9 cellular contexts compared by ENCODE assay signal in genomic region chr17:35795871-35796265, GRCh38. TPM values are rescaled to one million over a fixed set of nuclear protein-coding genes. Genes with fewer than 3 reads are reported as not detected.
DNase-seq lines count a peak whose midpoint lies in the region; ATAC-seq and TF ChIP-seq lines count a peak whose summit lies in the region.
"Had no signal": no experiment of that assay in that cellular context is flagged by ENCODE, and none has a peak within 500 bp of the region (broad histone marks: within the 10 kb centered on the region; RNA-seq: fewer than 3 reads in every experiment).

No MANE protein-coding gene starts in this region.

- H3K9ac ChIP-seq in Karpas-422 (ENCODE audit: low read length), result no peak overlapping the region

- H3K9me3 ChIP-seq in iPS-18c (ENCODE audit: control insufficient read depth, insufficient read depth, low read length) (no peaks in the 10 kb centered on the region), Karpas-422 (ENCODE audit: low read length) (no peaks in the 10 kb centered on the region)

- H3K79me2 ChIP-seq in Karpas-422 (ENCODE audit: low read length), result no peaks in the 10 kb centered on the region

- H3K4me1 ChIP-seq in Karpas-422 (ENCODE audit: low read length), result no peaks in the 10 kb centered on the region

- H3K4me2 ChIP-seq in Karpas-422 (ENCODE audit: low read depth, low read length, poor library complexity, severe bottlenecking), result no peak overlapping the region

- no peaks in the 10 kb centered on the region for H3K27me3 ChIP-seq in Karpas-422 (ENCODE audit: low read length)

- no peaks in the 10 kb centered on the region for H3K36me3 Mint-ChIP-seq in HFFc6 (ENCODE audit: low read depth)
- H3K36me3 Mint-ChIP-seq in activated T-helper 17 cell treated with anti-CD3 and anti-CD28 coated beads, Interleukin-2, amount 50 U/mL, for 72 hours (ENCODE audit: low read depth), result no peaks in the 10 kb centered on the region
- no peaks in the 10 kb centered on the region for H3K36me3 Mint-ChIP-seq in stimulated activated effector memory CD8-positive, alpha-beta T cell treated with anti-CD3 and anti-CD28 coated beads, Interleukin-12 subunit alpha, Interleukin-12 subunit beta, amount 100 ng/mL, for 72 hours

- no peak for TF ChIP-seq CTCF in HFFc6 (IDR thresholded peaks at IDR 0.05)

- H3K27me3 Mint-ChIP-seq in HFFc6 (ENCODE audit: insufficient read depth), result peaks cover 53% of the 10 kb centered on the region
- peaks cover 22% of the 10 kb centered on the region for H3K27me3 Mint-ChIP-seq in activated T-helper 17 cell treated with anti-CD3 and anti-CD28 coated beads, Interleukin-2, amount 50 U/mL, for 72 hours

- peaks cover 20% of the 10 kb centered on the region for H3K4me1 Mint-ChIP-seq in HFFc6 (ENCODE audit: low read depth)
- no peaks in the 10 kb centered on the region for H3K4me1 Mint-ChIP-seq in activated T-helper 17 cell treated with anti-CD3 and anti-CD28 coated beads, Interleukin-2, amount 50 U/mL, for 72 hours
- no peaks in the 10 kb centered on the region for H3K4me1 Mint-ChIP-seq in stimulated activated effector memory CD8-positive, alpha-beta T cell treated with anti-CD3 and anti-CD28 coated beads, Interleukin-12 subunit alpha, Interleukin-12 subunit beta, amount 100 ng/mL, for 72 hours

- no peaks in the 10 kb centered on the region for H3K9me3 Mint-ChIP-seq in HFFc6
- H3K9me3 Mint-ChIP-seq in activated T-helper 17 cell treated with anti-CD3 and anti-CD28 coated beads, Interleukin-2, amount 50 U/mL, for 72 hours, result no peaks in the 10 kb centered on the region
- no peaks in the 10 kb centered on the region for H3K9me3 Mint-ChIP-seq in stimulated activated effector memory CD8-positive, alpha-beta T cell treated with anti-CD3 and anti-CD28 coated beads, Interleukin-12 subunit alpha, Interleukin-12 subunit beta, amount 100 ng/mL, for 72 hours

- ATAC-seq in activated T-helper 17 cell treated with anti-CD3 and anti-CD28 coated beads, Interleukin-2, amount 50 U/mL, for 72 hours (replicated peaks), result no peak
- no peak for ATAC-seq in stimulated activated effector memory CD8-positive, alpha-beta T cell treated with anti-CD3 and anti-CD28 coated beads, Interleukin-12 subunit alpha, Interleukin-12 subunit beta, amount 100 ng/mL, for 72 hours

- H3K4me3 ChIP-seq in iPS-18c (ENCODE audit: insufficient read depth, low read depth, low read length) (peak overlapping the region; percentile 62), Karpas-422 (ENCODE audit: low read length) (no peak overlapping the region)

- peak overlapping the region; percentile 32 for H3K4me3 Mint-ChIP-seq in HFFc6
- H3K4me3 Mint-ChIP-seq in activated T-helper 17 cell treated with anti-CD3 and anti-CD28 coated beads, Interleukin-2, amount 50 U/mL, for 72 hours, result peak overlapping the region; percentile 61
- H3K4me3 Mint-ChIP-seq in stimulated activated effector memory CD8-positive, alpha-beta T cell treated with anti-CD3 and anti-CD28 coated beads, Interleukin-12 subunit alpha, Interleukin-12 subunit beta, amount 100 ng/mL, for 72 hours, result peak overlapping the region; percentile 68

- no peak overlapping the region for H2AFZ ChIP-seq in Karpas-422 (ENCODE audit: low read length)

- no peaks in the 10 kb centered on the region for H3K36me3 ChIP-seq in Karpas-422 (ENCODE audit: insufficient read depth, low read length)

- H3K9me2 ChIP-seq in Karpas-422 (replicated peaks; ENCODE audit: insufficient read depth, low read length), result no peaks in the 10 kb centered on the region

- DNase-seq in HFFc6 (no peak), G401 (ENCODE audit: low spot score) (no peak), medulla oblongata (ENCODE audit: extremely low spot score) (no peak), Karpas-422 (no peak)
- no peak for DNase-seq in stimulated activated effector memory CD8-positive, alpha-beta T cell treated with anti-CD3 and anti-CD28 coated beads, Interleukin-12 subunit alpha, Interleukin-12 subunit beta, amount 100 ng/mL, for 72 hours (ENCODE audit: low spot score in 2 of 2)
- DNase-seq: NCI-H2029 treated with DMSO at 0.1 percent for 48 hours had no signal

- in situ Hi-C loops in G401 (cut with HindIII; ENCODE audit: low sequenced_read_pairs), result no loop called here

- H3K27ac Mint-ChIP-seq in HFFc6, result no peak overlapping the region
- no peak overlapping the region for H3K27ac Mint-ChIP-seq in activated T-helper 17 cell treated with anti-CD3 and anti-CD28 coated beads, Interleukin-2, amount 50 U/mL, for 72 hours
- no peak overlapping the region for H3K27ac Mint-ChIP-seq in stimulated activated effector memory CD8-positive, alpha-beta T cell treated with anti-CD3 and anti-CD28 coated beads, Interleukin-12 subunit alpha, Interleukin-12 subunit beta, amount 100 ng/mL, for 72 hours

- no peak overlapping the region for H3K27ac ChIP-seq in Karpas-422 (ENCODE audit: low read length)

- H4K20me1 ChIP-seq in Karpas-422 (ENCODE audit: insufficient read depth, low read depth, low read length), result no peaks in the 10 kb centered on the region

RNA-seq across cellular contexts. Expression of gene MMP28, which starts 0.4 kb away (rescaled TPM):
- total RNA-seq in HFFc6 (2021; fragmentation: NEBNext Ultra II Directional; extraction: Animal tissue kit (Norgen Biotek cat#: 25700)), result not detected
- not detected for total RNA-seq in activated T-helper 17 cell treated with anti-CD3 and anti-CD28 coated beads, Interleukin-2, amount 50 U/mL, for 72 hours
- not detected in 2 replicates for total RNA-seq in G401 (2014; rRNA removed; shearing (Covaris generic))
- not detected in 2 replicates for total RNA-seq in Karpas-422 (2014; rRNA removed; shearing (Covaris generic); ENCODE audit: low replicate concordance)

RNA-seq across cellular contexts. Expression of gene TAF15, which starts 13.4 kb away (rescaled TPM):
- 100 to 1,000 TPM; 132 to 170 (median 146) TPM for total RNA-seq in HFFc6 (2021; fragmentation: NEBNext Ultra II Directional; extraction: Animal tissue kit (Norgen Biotek cat#: 25700))
- total RNA-seq in activated T-helper 17 cell treated with anti-CD3 and anti-CD28 coated beads, Interleukin-2, amount 50 U/mL, for 72 hours, result 100 to 1,000 TPM; 240 to 282 TPM
- total RNA-seq in G401 (2014; rRNA removed; shearing (Covaris generic)), result 18.2 and 23.9 TPM in 2 replicates
- total RNA-seq in Karpas-422 (2014; rRNA removed; shearing (Covaris generic); ENCODE audit: low replicate concordance), result 67.2 and 90.7 TPM in 2 replicates

RNA-seq across cellular contexts. Expression of gene C17orf50, which starts 35.2 kb away (rescaled TPM):
- total RNA-seq in HFFc6 (2021; fragmentation: NEBNext Ultra II Directional; extraction: Animal tissue kit (Norgen Biotek cat#: 25700)), result not detected
- total RNA-seq in activated T-helper 17 cell treated with anti-CD3 and anti-CD28 coated beads, Interleukin-2, amount 50 U/mL, for 72 hours, result not detected
- not detected in 2 replicates for total RNA-seq in G401 (2014; rRNA removed; shearing (Covaris generic))
- total RNA-seq in Karpas-422 (2014; rRNA removed; shearing (Covaris generic); ENCODE audit: low replicate concordance), result not detected in 2 replicates
- total RNA-seq: mesenteric fat pad had no signal

RNA-seq across cellular contexts. Expression of gene GAS2L2, which starts 42.8 kb away (rescaled TPM):
- not detected for total RNA-seq in HFFc6 (2021; fragmentation: NEBNext Ultra II Directional; extraction: Animal tissue kit (Norgen Biotek cat#: 25700))
- not detected for total RNA-seq in activated T-helper 17 cell treated with anti-CD3 and anti-CD28 coated beads, Interleukin-2, amount 50 U/mL, for 72 hours
- total RNA-seq in G401 (2014; rRNA removed; shearing (Covaris generic)), result not detected in 2 replicates
- 0.07 TPM in 1 of 2 replicates, not detected in the other for total RNA-seq in Karpas-422 (2014; rRNA removed; shearing (Covaris generic); ENCODE audit: low replicate concordance)
